In the genomic region with DNA sequence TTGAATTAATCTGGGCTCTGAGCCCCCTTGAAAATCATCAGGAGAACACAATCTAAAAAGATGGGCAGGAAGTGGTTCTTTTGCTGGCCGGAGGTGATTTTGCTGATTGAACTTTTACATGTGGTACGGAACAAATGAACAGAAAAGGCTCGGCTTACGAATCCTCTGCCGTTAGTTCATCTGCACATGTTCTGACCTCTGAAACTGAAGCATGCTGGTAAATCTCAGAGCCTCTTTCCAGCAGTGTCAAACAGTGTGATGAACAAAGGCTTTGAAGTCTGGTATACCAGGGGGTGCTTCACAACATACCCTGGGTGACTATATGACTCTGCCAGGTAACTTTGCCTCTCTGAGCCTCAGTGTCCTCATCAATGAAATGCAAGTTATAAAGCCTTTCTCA, we compare ENCODE assay signal across 10 cellular contexts.
A peak's percentile ranks its signal among the peaks of the same experiment; 100 is the strongest.
DNase-seq lines count a peak whose midpoint lies in the region; TF ChIP-seq lines count a peak whose summit lies in the region.
"Had no signal": no experiment of that assay in that cellular context is flagged by ENCODE, and none has a peak within 500 bp of the region (broad histone marks: within the 10 kb centered on the region; RNA-seq: fewer than 3 reads in every experiment).

No MANE protein-coding gene starts in this region.

- no peaks in the 10 kb centered on the region for H3K36me3 Mint-ChIP-seq in endothelial cell (ENCODE audit: low read depth, unreplicated experiment)

- no peak overlapping the region for H3K4me3 ChIP-seq in fibroblast of mammary gland (ENCODE audit: control insufficient read depth, low read depth, low read length)
- no peak overlapping the region for H3K4me3 ChIP-seq in suprapubic skin
- H3K4me3 ChIP-seq: skin epidermis had no signal

- no peak for TF ChIP-seq POLR2A in suprapubic skin (IDR thresholded peaks at IDR 0.05)

- H3K27me3 ChIP-seq in suprapubic skin = no peaks in the 10 kb centered on the region

- no peak overlapping the region for H3K27ac Mint-ChIP-seq in endothelial cell (ENCODE audit: unreplicated experiment)

- H3K27me3 Mint-ChIP-seq in endothelial cell (ENCODE audit: unreplicated experiment) = no peaks in the 10 kb centered on the region

- no peak overlapping the region for H3K4me3 Mint-ChIP-seq in endothelial cell (ENCODE audit: unreplicated experiment)

- H3K4me1 Mint-ChIP-seq in endothelial cell (ENCODE audit: unreplicated experiment) = peaks cover 16% of the 10 kb centered on the region

- no peak for TF ChIP-seq EP300 in suprapubic skin (IDR thresholded peaks at IDR 0.05)

- no peaks in the 10 kb centered on the region for H3K9me3 Mint-ChIP-seq in endothelial cell (ENCODE audit: unreplicated experiment)

- H3K4me1 ChIP-seq in suprapubic skin = peaks cover 27% of the 10 kb centered on the region

- no peaks in the 10 kb centered on the region for H3K9me3 ChIP-seq in suprapubic skin

- no peaks in the 10 kb centered on the region for H3K36me3 ChIP-seq in suprapubic skin

- WGBS in suprapubic skin = 54% methylated on average over 5 of the region's 5 CpGs

- peak; percentile 57 for DNase-seq in activated CD8-positive, alpha-beta memory T cell treated with anti-CD3 and anti-CD28 coated beads for 24 hours
- DNase-seq in activated CD8-positive, alpha-beta memory T cell treated with anti-CD3 and anti-CD28 coated beads, Interleukin-2, amount 50 U/mL, for 4 hours = no peak
- DNase-seq in LHCN-M2 (ENCODE audit: low read depth) (peak; percentile 2), fibroblast of mammary gland (ENCODE audit: low read depth) (peak; percentile 43), suprapubic skin (ENCODE audit: low spot score in 2 of 2) (no peak), NCI-H446 (lab: John Stamatoyannopoulos, UW) (no peak), endothelial cell (ENCODE audit: low spot score) (no peak), NCI-H82 treated with DMSO at 0.1 percent for 48 hours (lab: John Stamatoyannopoulos, UW; ENCODE audit: unreplicated experiment) (no peak)
- DNase-seq: ACHN had no signal

- no peak for TF ChIP-seq CTCF in fibroblast of mammary gland (conservative IDR thresholded peaks at IDR 0.05; ENCODE audit: control insufficient read depth, insufficient read depth, low read depth, low read length)
- TF ChIP-seq CTCF in suprapubic skin (IDR thresholded peaks at IDR 0.05) = no peak
- TF ChIP-seq CTCF in endothelial cell (IDR thresholded peaks at IDR 0.05; ENCODE audit: unreplicated experiment) = no peak

- peak overlapping the region; percentile 19 for H3K27ac ChIP-seq in suprapubic skin

Comparison
In these comparisons a context has a peak if more than half of its experiments do, and no peak if none do; other contexts are left out.
1. DNase-seq: peak in activated CD8-positive, alpha-beta memory T cell treated with anti-CD3 and anti-CD28 coated beads for 24 hours (single experiment), LHCN-M2 (single experiment) and fibroblast of mammary gland (single experiment); none in activated CD8-positive, alpha-beta memory T cell treated with anti-CD3 and anti-CD28 coated beads, Interleukin-2, amount 50 U/mL, for 4 hours (single experiment), suprapubic skin (0 of 2), NCI-H446 (0 of 2), endothelial cell (single experiment) and NCI-H82 treated with DMSO at 0.1 percent for 48 hours (single experiment).